ENCODE assay signal across 28 cellular contexts in the genomic region with DNA sequence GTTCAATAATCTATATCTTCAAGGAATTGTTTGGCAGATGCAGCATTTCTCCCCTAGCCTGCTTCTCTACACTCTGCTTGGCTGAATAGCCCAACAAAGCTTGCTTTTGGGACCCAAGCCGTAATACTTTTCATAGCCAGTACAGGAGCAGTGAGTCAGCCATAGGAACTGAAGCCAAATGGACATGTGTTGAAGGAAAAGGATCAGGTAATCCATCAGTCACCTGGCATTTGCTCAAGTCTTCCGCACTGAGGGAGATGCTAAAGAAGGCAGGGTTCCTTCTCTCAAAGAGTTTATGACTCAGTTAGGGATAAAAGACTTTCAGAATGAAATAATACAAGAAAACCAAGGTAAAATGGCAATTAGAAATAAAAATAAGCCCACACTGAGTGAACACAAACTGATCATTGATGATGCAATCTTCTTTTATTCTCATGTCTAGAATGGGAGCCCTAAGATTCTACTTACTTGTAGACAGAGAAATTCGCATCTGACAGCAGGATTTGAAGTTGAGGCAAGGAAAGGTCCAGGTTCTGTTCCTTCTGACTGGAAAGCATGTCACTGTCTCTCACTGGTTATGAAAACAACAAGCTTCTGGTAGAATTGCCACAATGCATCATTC. TPM values are rescaled to one million over a fixed set of nuclear protein-coding genes. Genes with fewer than 3 reads are reported as not detected.
A peak's percentile ranks its signal among the peaks of the same experiment; 100 is the strongest.
DNase-seq lines count a peak whose midpoint lies in the region; ATAC-seq, FAIRE-seq and TF ChIP-seq lines count a peak whose summit lies in the region.
"Had no signal": no experiment of that assay in that cellular context is flagged by ENCODE, and none has a peak within 500 bp of the region (broad histone marks: within the 10 kb centered on the region; RNA-seq: fewer than 3 reads in every experiment).

No MANE protein-coding gene starts in this region.

- H3K9me3 ChIP-seq in HepG2 (ENCODE audit: low read length): no peaks in the 10 kb centered on the region
- no peaks in the 10 kb centered on the region for H3K9me3 ChIP-seq in right lobe of liver
- no peaks in the 10 kb centered on the region for H3K9me3 ChIP-seq in CD4-positive, alpha-beta T cell (ENCODE audit: control insufficient read depth, low read length)
- H3K9me3 ChIP-seq: A549, BE2C, HAP-1, heart right ventricle, suprapubic skin had no signal

- no peak overlapping the region for H3K4me3 Mint-ChIP-seq in CD4-positive, alpha-beta T cell
- H3K4me3 Mint-ChIP-seq: activated T-cell treated with anti-CD3 and anti-CD28 coated beads, Interleukin-2, amount 50 U/mL, for 24 hours; naive thymus-derived CD4-positive, alpha-beta T cell; stimulated activated memory B cell treated with anti-CD40 and anti-IgM and Interleukin-4, amounts not matched to agents 10 μg/mL and 1 μg/mL and 100 μg/mL, for 72 hours; T-cell had no signal

- in situ Hi-C loops in HepG2 (cut with HindIII; ENCODE audit: extremely low pct_ligation_motif_present, low pct_unique_long_range_greater_than_20kb): no loop called here

- no peak overlapping the region for H3K4me2 ChIP-seq in HepG2 (ENCODE audit: low read depth, low read length)
- H3K4me2 ChIP-seq: A549 had no signal

- no peak for FAIRE-seq in HepG2 (lab: Jason Lieb, UNC)
- FAIRE-seq: A549 had no signal

- H3K27me3 Mint-ChIP-seq in CD4-positive, alpha-beta T cell: no peaks in the 10 kb centered on the region
- H3K27me3 Mint-ChIP-seq: activated T-cell treated with anti-CD3 and anti-CD28 coated beads, Interleukin-2, amount 50 U/mL, for 24 hours; stimulated activated memory B cell treated with anti-CD40 and anti-IgM and Interleukin-4, amounts not matched to agents 10 μg/mL and 1 μg/mL and 100 μg/mL, for 72 hours; T-cell had no signal

- H3K27me3 ChIP-seq in HepG2 (ENCODE audit: control insufficient read depth in 1 of 2, insufficient read depth in 2 of 2, low read length in 2 of 2): no peaks in the 10 kb centered on the region
- no peaks in the 10 kb centered on the region for H3K27me3 ChIP-seq in right lobe of liver
- no peaks in the 10 kb centered on the region for H3K27me3 ChIP-seq in CD4-positive, alpha-beta T cell (ENCODE audit: control insufficient read depth, insufficient read depth, low read length)
- H3K27me3 ChIP-seq: heart right ventricle, suprapubic skin had no signal

- H3K4me1 Mint-ChIP-seq in CD4-positive, alpha-beta T cell (ENCODE audit: low read depth): no peaks in the 10 kb centered on the region
- H3K4me1 Mint-ChIP-seq: naive thymus-derived CD4-positive, alpha-beta T cell; stimulated activated memory B cell treated with anti-CD40 and anti-IgM and Interleukin-4, amounts not matched to agents 10 μg/mL and 1 μg/mL and 100 μg/mL, for 72 hours; T-cell had no signal

- H4K20me1 ChIP-seq in HepG2 (ENCODE audit: insufficient read depth, low read length): no peaks in the 10 kb centered on the region

- no peak overlapping the region for H3K27ac ChIP-seq in HepG2 (ENCODE audit: extremely low read length, insufficient read depth, low read length)
- no peak overlapping the region for H3K27ac ChIP-seq in right lobe of liver
- H3K27ac ChIP-seq in epithelial cell of prostate: no peak overlapping the region
- no peak overlapping the region for H3K27ac ChIP-seq in CD4-positive, alpha-beta T cell (ENCODE audit: low read depth, low read length)
- H3K27ac ChIP-seq: A549, heart right ventricle, suprapubic skin had no signal

- H3K9me3 Mint-ChIP-seq in CD4-positive, alpha-beta T cell: peaks cover 3% of the 10 kb centered on the region
- H3K9me3 Mint-ChIP-seq: stimulated activated memory B cell treated with anti-CD40 and anti-IgM and Interleukin-4, amounts not matched to agents 10 μg/mL and 1 μg/mL and 100 μg/mL, for 72 hours had no signal

- no peak for ATAC-seq in HepG2
- no peak for ATAC-seq in right lobe of liver
- peak; percentile 37; the same call in 1 of the 3 replicates for ATAC-seq in SK-N-SH treated with all-trans-retinoic acid at 6 μM for 48 hours
- ATAC-seq in HG03025 (IDR thresholded peaks at IDR 0.05; ENCODE audit: low FRiP score, unreplicated experiment): no peak
- no peak for ATAC-seq in CD4-positive, alpha-beta T cell (ENCODE audit: poor library complexity)
- ATAC-seq: A549; heart right ventricle; left colon; naive thymus-derived CD4-positive, alpha-beta T cell; stimulated activated memory B cell treated with anti-CD40 and anti-IgM and Interleukin-4, amounts not matched to agents 10 μg/mL and 1 μg/mL and 100 μg/mL, for 72 hours; T-cell had no signal

- no peak for TF ChIP-seq RAD21 in HepG2 (CRISPR knock-in tag; IDR thresholded peaks at IDR 0.05)

- no peaks in the 10 kb centered on the region for H3K36me3 ChIP-seq in HepG2 (replicated peaks in 1 of 2; ENCODE audit: control insufficient read depth in 1 of 2, insufficient read depth in 2 of 2, low read length in 2 of 2)
- H3K36me3 ChIP-seq in right lobe of liver: no peaks in the 10 kb centered on the region
- H3K36me3 ChIP-seq: BE2C, HAP-1, heart right ventricle, suprapubic skin had no signal

- POLR2A ChIA-PET in HepG2 (lab: Yijun Ruan, JAX): no interaction called here
- POLR2A ChIA-PET in CD4-positive, alpha-beta T cell (lab: Charles Lee): no interaction called here

- H3K27ac Mint-ChIP-seq in CD4-positive, alpha-beta T cell: no peak overlapping the region
- H3K27ac Mint-ChIP-seq: activated T-cell treated with anti-CD3 and anti-CD28 coated beads, Interleukin-2, amount 50 U/mL, for 24 hours; naive thymus-derived CD4-positive, alpha-beta T cell; stimulated activated memory B cell treated with anti-CD40 and anti-IgM and Interleukin-4, amounts not matched to agents 10 μg/mL and 1 μg/mL and 100 μg/mL, for 72 hours; T-cell had no signal

- H3K4me3 ChIP-seq in HepG2 (replicated peaks in 1 of 3; ENCODE audit: insufficient read depth in 1 of 3, low read depth in 2 of 3, low read length in 3 of 3) (no peak overlapping the region), right lobe of liver (no peak overlapping the region)
- H3K4me3 ChIP-seq: A549, HAP-1, heart right ventricle, suprapubic skin had no signal

- no peak for TF ChIP-seq CTCF in HepG2 (CRISPR knock-in tag; IDR thresholded peaks at IDR 0.05)
- no peak for TF ChIP-seq CTCF in right lobe of liver (IDR thresholded peaks at IDR 0.05)
- TF ChIP-seq CTCF in CD4-positive, alpha-beta T cell (IDR thresholded peaks at IDR 0.05): no peak

- DNase-seq in HepG2 (ENCODE audit: low spot score): no peak
- DNase-seq in right lobe of liver: no peak
- peak; percentile 50 for DNase-seq in epithelial cell of prostate (ENCODE audit: low read depth, low spot score)
- DNase-seq in mesenteric fat pad (ENCODE audit: low spot score): no peak
- DNase-seq in germinal center (ENCODE audit: low spot score): no peak
- no peak for DNase-seq in CD4-positive, alpha-beta T cell
- DNase-seq: activated T-cell treated with anti-CD3 and anti-CD28 coated beads, Interleukin-2, amount 50 U/mL, for 24 hours; BE2C; DMS79 treated with DMSO at 0.1 percent for 48 hours; heart right ventricle; left colon; mesendoderm; naive thymus-derived CD4-positive, alpha-beta T cell; NCI-H1092 treated with DMSO at 0.1 percent for 48 hours; NCI-H2029; OCI-M1; retina; SIG-M5; stimulated activated CD4-positive, alpha-beta T cell treated with anti-CD3 and anti-CD28 coated beads, Interleukin-4, amount 100 ng/mL, for 1 hour; T-cell had no signal

- no peaks in the 10 kb centered on the region for H3K4me1 ChIP-seq in HepG2 (ENCODE audit: insufficient read depth, low read length)
- no peaks in the 10 kb centered on the region for H3K4me1 ChIP-seq in right lobe of liver
- H3K4me1 ChIP-seq: A549, BE2C, HAP-1, heart right ventricle, suprapubic skin had no signal

- no peak overlapping the region for H3K9ac ChIP-seq in HepG2 (ENCODE audit: insufficient read depth, low read depth, low read length)

- intact Hi-C loops in HepG2 (cut with micrococcal nuclease; ENCODE audit: unreplicated experiment) (no loop called here), right lobe of liver (cut with DNase I) (no loop called here)
- intact Hi-C loops in CD4-positive, alpha-beta T cell (cut with DNase I, micrococcal nuclease): no loop called here

- no peaks in the 10 kb centered on the region for H3K36me3 Mint-ChIP-seq in CD4-positive, alpha-beta T cell (ENCODE audit: low read depth)
- H3K36me3 Mint-ChIP-seq: naive thymus-derived CD4-positive, alpha-beta T cell; stimulated activated memory B cell treated with anti-CD40 and anti-IgM and Interleukin-4, amounts not matched to agents 10 μg/mL and 1 μg/mL and 100 μg/mL, for 72 hours; T-cell had no signal

- CTCF ChIA-PET in HepG2 (lab: Yijun Ruan, JAX; ENCODE audit: low intra/inter-chr PET ratio, low total read pairs): no interaction called here
- CTCF ChIA-PET in CD4-positive, alpha-beta T cell (lab: Charles Lee): no interaction called here

- TF ChIP-seq EP300 in HepG2 (IDR thresholded peaks at IDR 0.05; ENCODE audit: low read depth in 2 of 2, low read length in 2 of 2): no peak
- TF ChIP-seq EP300 in HepG2 (CRISPR knock-in tag; IDR thresholded peaks at IDR 0.05; ENCODE audit: borderline replicate concordance): no peak

- BruUV-seq in HepG2 (replicated peaks; lab: Mats Ljungman, UMichigan): no TSS peak

- 1% methylated on average over 3 of the region's 3 CpGs for WGBS in HepG2 (ENCODE audit: low lambda C conversion rate)
- WGBS in right lobe of liver (ENCODE audit: insufficient coverage, low coverage, low lambda C conversion rate, missing lambda C conversion rate): 44% methylated on average over 3 of the region's 3 CpGs

- TF ChIP-seq POLR2A in HepG2 (IDR thresholded peaks at IDR 0.05; ENCODE audit: insufficient read depth in 1 of 2, low read depth in 2 of 2, low read length in 2 of 2): no peak
- TF ChIP-seq POLR2A in right lobe of liver (IDR thresholded peaks at IDR 0.05): no peak

- no peak overlapping the region for H2AFZ ChIP-seq in HepG2 (ENCODE audit: low read length)

- H3K79me2 ChIP-seq in HepG2 (ENCODE audit: insufficient read depth, low read length): no peaks in the 10 kb centered on the region

RNA-seq across cellular contexts. Expression of a gene that starts 13.2 kb away (rescaled TPM):
- not detected in 2 replicates for total RNA-seq in HepG2 (2016; rRNA removed; fragmentation: Illumina TruSeq; extraction: Trizol)
- not detected in 2 replicates for total RNA-seq in HepG2 (2016; cell fraction: cytosol; rRNA removed; fragmentation: Illumina TruSeq; extraction: Trizol; ENCODE audit: low read depth)
- not detected in 2 replicates for total RNA-seq in HepG2 (2016; cell fraction: insoluble cytoplasmic fraction; rRNA removed; fragmentation: Illumina TruSeq; extraction: Trizol)
- total RNA-seq in HepG2 (2016; cell fraction: membrane; rRNA removed; fragmentation: Illumina TruSeq; extraction: Trizol): not detected in 2 replicates
- total RNA-seq in HepG2 (2016; cell fraction: nucleus; rRNA removed; fragmentation: Illumina TruSeq; extraction: Trizol): not detected in 2 replicates
- polyA plus RNA-seq in HepG2 (2011; rRNA removed): not detected in 2 replicates
- polyA plus RNA-seq in HepG2 (2011; cell fraction: cytosol; rRNA removed): not detected in 2 replicates
- not detected in 2 replicates for polyA plus RNA-seq in HepG2 (2011; cell fraction: nucleus; rRNA removed)
- not detected in 2 replicates for polyA plus RNA-seq in HepG2 (2012)
- polyA plus RNA-seq in HepG2 (2016; cell fraction: cytosol; fragmentation: Illumina TruSeq; extraction: Trizol; ENCODE audit: low read depth): not detected in 2 replicates
- not detected in 2 replicates for polyA plus RNA-seq in HepG2 (2016; cell fraction: insoluble cytoplasmic fraction; fragmentation: Illumina TruSeq; extraction: Trizol; ENCODE audit: low read depth)
- polyA plus RNA-seq in HepG2 (2016; cell fraction: membrane; fragmentation: Illumina TruSeq; extraction: Trizol; ENCODE audit: low read depth): not detected in 2 replicates
- not detected in 2 replicates for polyA plus RNA-seq in HepG2 (2016; cell fraction: nucleus; fragmentation: Illumina TruSeq; extraction: Trizol; ENCODE audit: insufficient read depth, low read depth)
- polyA minus RNA-seq in HepG2 (2011; rRNA and poly(A)+ RNA removed; ENCODE audit: low replicate concordance): not detected in 2 replicates
- polyA minus RNA-seq in HepG2 (2011; cell fraction: cytosol; rRNA and poly(A)+ RNA removed): not detected in 2 replicates
- polyA minus RNA-seq in HepG2 (2011; cell fraction: nucleus; rRNA and poly(A)+ RNA removed): not detected in 2 replicates
- total RNA-seq in right lobe of liver: not detected
- total RNA-seq in mesenteric fat pad: not detected
- total RNA-seq in CD4-positive, alpha-beta T cell: not detected
- total RNA-seq: activated CD8-positive, alpha-beta memory T cell treated with anti-CD3 and anti-CD28 coated beads for 36 hours; left colon; naive thymus-derived CD4-positive, alpha-beta T cell; T-cell had no signal
- polyA plus RNA-seq: naive thymus-derived CD4-positive, alpha-beta T cell; urinary bladder had no signal
